Comparison of ENCODE assay signal across 8 cellular contexts in genomic region chr7:151085691-151086620, GRCh38. TPM values are rescaled to one million over a fixed set of nuclear protein-coding genes. Genes with fewer than 3 reads are reported as not detected.
DNase-seq lines count a peak whose midpoint lies in the region; ATAC-seq and TF ChIP-seq lines count a peak whose summit lies in the region.

TSS of gene AGAP3 (plus strand) at chr7:151086475. CDS start at chr7:151086742, 267 bp downstream.

- H4K5ac ChIP-seq in H9 (ENCODE audit: insufficient read length, low read depth, low read length) = no peak within 1 kb of the TSS

- peak within 1 kb of the TSS; percentile 29 for H3K9ac ChIP-seq in H9 (ENCODE audit: extremely low read depth, insufficient read length, low read length)

- H3K4me1 ChIP-seq in H9 (ENCODE audit: insufficient read depth, low read length) (peaks cover 2% of the 10 kb centered on the region; the same call in 1 of the 2 replicates), cardiac muscle cell (ENCODE audit: low read depth) (peaks cover 36% of the 10 kb centered on the region), ovary (ENCODE audit: insufficient read depth) (peaks cover 40% of the 10 kb centered on the region)

- TF ChIP-seq EP300 in ovary (IDR thresholded peaks at IDR 0.05) = no peak

- H3K23me2 ChIP-seq in H9 (ENCODE audit: insufficient read length, low read depth, low read length, poor library complexity, severe bottlenecking) = peaks cover 20% of the 10 kb centered on the region

- peaks cover 4% of the 10 kb centered on the region; the same call in 1 of the 2 replicates for H3K79me2 ChIP-seq in H9 (ENCODE audit: insufficient read depth, low read length)

- H3K23ac ChIP-seq in H9 (ENCODE audit: insufficient read length, low read depth, low read length) = no peak within 1 kb of the TSS

- H3K56ac ChIP-seq in H9 (ENCODE audit: insufficient read length, low read depth, low read length) = no peak within 1 kb of the TSS

- H3K14ac ChIP-seq in H9 (ENCODE audit: insufficient read depth, low read length) = peak within 1 kb of the TSS; percentile 78

- H4K91ac ChIP-seq in H9 (ENCODE audit: insufficient read length, low read depth, low read length) = no peak within 1 kb of the TSS

- no peak within 1 kb of the TSS for H3K27ac ChIP-seq in H9 (ENCODE audit: insufficient read length, low read depth, low read length)
- peak within 1 kb of the TSS; percentile 80 for H3K27ac ChIP-seq in cardiac muscle cell
- H3K27ac ChIP-seq in ovary = peak within 1 kb of the TSS; percentile 77 to 86

- TF ChIP-seq POLR2A in NB4 (IDR thresholded peaks at IDR 0.05; ENCODE audit: extremely low read depth, insufficient read length) (peak; percentile 92), ovary (IDR thresholded peaks at IDR 0.05) (no peak)

- no peaks in the 10 kb centered on the region for H4K20me1 ChIP-seq in H9 (ENCODE audit: control insufficient read depth, insufficient read depth, insufficient read length)

- peaks cover 0 to 10% (median 2%) of the 10 kb centered on the region in 3 experiments; a peak in 4 of 7 replicates for H3K36me3 Mint-ChIP-seq in H9 (ENCODE audit: insufficient read depth in 1 of 3, low read depth in 3 of 3)

- H2BK20ac ChIP-seq in H9 (ENCODE audit: low read depth, low read length, poor library complexity, severe bottlenecking) = no peak within 1 kb of the TSS

- peak within 1 kb of the TSS; percentile 84 to 93 for H3K4me3 Mint-ChIP-seq in H9

- no peak within 1 kb of the TSS for H2BK15ac ChIP-seq in H9 (ENCODE audit: low read depth, low read length)

- no peak within 1 kb of the TSS for H2BK5ac ChIP-seq in H9 (ENCODE audit: insufficient read length, low read length)

- no peak within 1 kb of the TSS for H3T11ph ChIP-seq in H9 (ENCODE audit: low read length)

- WGBS in H9 (ENCODE audit: extremely low coverage, insufficient read length, low lambda C conversion rate) = no CpG with 5 or more reads among the region's 84 CpGs
- WGBS in ovary, 3 donors = 0 to 1% (median 0%) methylated on average over 19 to 83 of the region's 84 CpGs

- peak within 1 kb of the TSS; percentile 63 for H3K4me3 ChIP-seq in NB4 (ENCODE audit: low read depth, low read length)
- H3K4me3 ChIP-seq in cardiac muscle cell = peak within 1 kb of the TSS; percentile 57
- peak within 1 kb of the TSS; percentile 70 for H3K4me3 ChIP-seq in ovary

- H3K18ac ChIP-seq in H9 (ENCODE audit: insufficient read length, low read depth, low read length) = no peak within 1 kb of the TSS

- H3K9me3 ChIP-seq in H9 (ENCODE audit: control insufficient read depth, low read depth, low read length) (no peaks in the 10 kb centered on the region), cardiac muscle cell (ENCODE audit: low read depth) (no peaks in the 10 kb centered on the region), ovary (no peaks in the 10 kb centered on the region)

- no peak within 1 kb of the TSS for H2AFZ ChIP-seq in H9 (ENCODE audit: low read length)

- DNase-seq in GF-D8 (lab: John Stamatoyannopoulos, UW) (peak; percentile 64), H9 (peak; percentile 88), NB4 (ENCODE audit: low read depth) (peak; percentile 92), SW 1271 (lab: John Stamatoyannopoulos, UW) (peak; percentile 50 to 72), amniotic epithelial cell (ENCODE audit: low read depth) (peak; percentile 58), cardiac muscle cell (ENCODE audit: low read depth in 1 of 2, low spot score in 1 of 2) (peak; percentile 80 to 94), ovary (peak; percentile 82 to 87 (median 86))

- H2AK5ac ChIP-seq in H9 (ENCODE audit: insufficient read length, low read length) = no peak within 1 kb of the TSS

- peaks cover 4% of the 10 kb centered on the region for H3K79me1 ChIP-seq in H9 (ENCODE audit: insufficient read depth, low read depth, low read length, poor library complexity, severe bottlenecking)

- H2BK120ac ChIP-seq in H9 (ENCODE audit: low read depth, low read length, poor library complexity, severe bottlenecking) = no peak within 1 kb of the TSS

- ATAC-seq in GM19328 (IDR thresholded peaks at IDR 0.05; ENCODE audit: unreplicated experiment) = no peak

- no peak within 1 kb of the TSS for H3K4ac ChIP-seq in H9 (ENCODE audit: low read depth, low read length)

- H3K27ac Mint-ChIP-seq in H9 = peak within 1 kb of the TSS in 2 of 3 experiments; percentile 51 to 90; a peak in 2 of 7 replicates

- peak within 1 kb of the TSS; percentile 64 for H3K4me2 ChIP-seq in H9 (ENCODE audit: insufficient read depth, insufficient read length, low read length)

- H3K27me3 Mint-ChIP-seq in H9 (ENCODE audit: low read depth) = peaks cover 15% of the 10 kb centered on the region

- no peaks in the 10 kb centered on the region; the same call in 1 of the 2 replicates for H3K27me3 ChIP-seq in H9 (ENCODE audit: insufficient read depth, low read length)
- no peaks in the 10 kb centered on the region for H3K27me3 ChIP-seq in cardiac muscle cell
- H3K27me3 ChIP-seq in ovary = no peaks in the 10 kb centered on the region

- peaks cover 36 to 44% of the 10 kb centered on the region in 2 experiments for H3K4me1 Mint-ChIP-seq in H9

- no peak for TF ChIP-seq CTCF in H9 (conservative IDR thresholded peaks at IDR 0.05)
- no peak for TF ChIP-seq CTCF in NB4 (IDR thresholded peaks at IDR 0.05; ENCODE audit: low read depth, low read length)
- TF ChIP-seq CTCF in cardiac muscle cell (IDR thresholded peaks at IDR 0.05; ENCODE audit: low read depth, low read length) = no peak
- no peak for TF ChIP-seq CTCF in ovary (IDR thresholded peaks at IDR 0.05)

- intact Hi-C loops in ovary (cut with DNase I) = loop anchor here in 1 of 4 donors (2.0 kb wide), 1 partner anchor 57 kb away; the partner anchor contains the start of gene ABCB8

- no peaks in the 10 kb centered on the region; a peak in 1 of 5 replicates for H3K9me3 Mint-ChIP-seq in H9

- H4K8ac ChIP-seq in H9 (replicated peaks; ENCODE audit: insufficient read length, low read depth, low read length) = no peak within 1 kb of the TSS

- no peak within 1 kb of the TSS for H2BK12ac ChIP-seq in H9 (ENCODE audit: insufficient read length, low read depth, low read length)

- H3K36me3 ChIP-seq in cardiac muscle cell (no peaks in the 10 kb centered on the region), ovary (no peaks in the 10 kb centered on the region)

RNA-seq across cellular contexts. Expression of gene AGAP3, which starts in this region (rescaled TPM):
- total RNA-seq in H9 (2021) (97.7 and 99.6 TPM in 2 replicates), cardiac muscle cell (66.4 and 115 TPM in 2 replicates), ovary (100 to 1,000 TPM in 4 of 7 donors, 10 to 100 TPM in 3; 58.7 to 125 (median 101) TPM)
- polyA plus RNA-seq in cardiac muscle cell (106 and 124 TPM in 2 replicates), ovary (10 to 100 TPM; 22.3 to 77.4 TPM)
